ENCODE assay signal across 1 cellular context in genomic region chr5:126044111-126044668, GRCh38.
TF ChIP-seq lines count a peak whose summit lies in the region.

No MANE protein-coding gene starts in this region.

TF ChIP-seq in neural cell, 6 proteins besides CTCF, POLR2A, EP300 and RAD21 (continued from another document):
- TF ChIP-seq REST (IDR thresholded peaks at IDR 0.05; ENCODE audit: borderline replicate concordance) (peak; percentile 92), POLR2AphosphoS5 (IDR thresholded peaks at IDR 0.05) (peak; percentile 99), TAF1 (IDR thresholded peaks at IDR 0.05; ENCODE audit: low read depth) (no peak), SMC3 (conservative IDR thresholded peaks at IDR 0.05; ENCODE audit: poor library complexity) (peak; percentile 62), MXI1 (conservative IDR thresholded peaks at IDR 0.05; ENCODE audit: poor library complexity, severe bottlenecking) (peak; percentile 65)
